In genomic region chr14:101588286-101588975, GRCh38 we compare ENCODE assay signal across 19 cellular contexts. TPM values are rescaled to one million over a fixed set of nuclear protein-coding genes. Genes with fewer than 3 reads are reported as not detected.
"Had no signal": no experiment of that assay in that cellular context is flagged by ENCODE, and none has a peak within 500 bp of the region (broad histone marks: within the 10 kb centered on the region; RNA-seq: fewer than 3 reads in every experiment).

No MANE protein-coding gene starts in this region.

- ATAC-seq: effector memory CD8-positive, alpha-beta T cell; mucosa of descending colon; sciatic nerve; stimulated activated naive B cell treated with anti-CD40 and anti-IgM and Interleukin-4, amounts not matched to agents 10 μg/mL and 1 μg/mL and 100 μg/mL, for 72 hours had no signal

- H3K4me3 Mint-ChIP-seq: activated T-helper 1 cell treated with anti-CD3 and anti-CD28 coated beads, Interleukin-12 subunit alpha, Interleukin-12 subunit beta, Interleukin-2, Interleukin-4 antibody, amounts not matched to agents 30 ng/mL and 10 ng/mL and 1 ng/mL, durations not matched to agents 14 hours and 24 hours and 36 hours; effector memory CD8-positive, alpha-beta T cell; naive B cell; neural crest cell; stimulated activated naive B cell treated with anti-CD40 and anti-IgM and Interleukin-4, amounts not matched to agents 10 μg/mL and 1 μg/mL and 100 μg/mL, for 72 hours had no signal

- H3K4me3 ChIP-seq: mucosa of descending colon, thoracic aorta, upper lobe of left lung had no signal

- H3K27me3 ChIP-seq: upper lobe of left lung had no signal

- H3K4me1 Mint-ChIP-seq: stimulated activated naive B cell treated with anti-CD40 and anti-IgM and Interleukin-4, amounts not matched to agents 10 μg/mL and 1 μg/mL and 100 μg/mL, for 72 hours had no signal

- H3K36me3 Mint-ChIP-seq: naive B cell; stimulated activated naive B cell treated with anti-CD40 and anti-IgM and Interleukin-4, amounts not matched to agents 10 μg/mL and 1 μg/mL and 100 μg/mL, for 72 hours had no signal

- H3K9ac ChIP-seq: parathyroid adenoma had no signal

- H3K9me3 Mint-ChIP-seq: activated T-helper 1 cell treated with anti-CD3 and anti-CD28 coated beads, Interleukin-12 subunit alpha, Interleukin-12 subunit beta, Interleukin-2, Interleukin-4 antibody, amounts not matched to agents 30 ng/mL and 10 ng/mL and 1 ng/mL, durations not matched to agents 14 hours and 24 hours and 36 hours; effector memory CD8-positive, alpha-beta T cell; naive B cell; stimulated activated naive B cell treated with anti-CD40 and anti-IgM and Interleukin-4, amounts not matched to agents 10 μg/mL and 1 μg/mL and 100 μg/mL, for 72 hours had no signal

- H3K4me1 ChIP-seq: parathyroid adenoma, upper lobe of left lung had no signal

- H3K9me3 ChIP-seq: mucosa of descending colon, thoracic aorta, upper lobe of left lung had no signal

- DNase-seq: activated CD4-positive, alpha-beta T cell treated with anti-CD3 and anti-CD28 coated beads for 1 hour; activated naive CD4-positive, alpha-beta T cell treated with Interleukin-2 at 50 U/mL for 16 hours; cerebellar nuclear complex; effector memory CD8-positive, alpha-beta T cell; foreskin fibroblast; kidney glomerular epithelial cell; mesenchymal stem cell; naive B cell; stimulated activated CD4-positive, alpha-beta T cell treated with anti-CD3 and anti-CD28 coated beads, Interleukin-4, amount 100 ng/mL, for 4 hours; stimulated activated naive B cell treated with anti-CD40 and anti-IgM and Interleukin-4, amounts not matched to agents 10 μg/mL and 1 μg/mL and 100 μg/mL, for 72 hours; upper lobe of left lung; WERI-Rb-1 had no signal

- H3K36me3 ChIP-seq: thoracic aorta, upper lobe of left lung, WERI-Rb-1 had no signal

- H3K27ac Mint-ChIP-seq: activated T-helper 1 cell treated with anti-CD3 and anti-CD28 coated beads, Interleukin-12 subunit alpha, Interleukin-12 subunit beta, Interleukin-2, Interleukin-4 antibody, amounts not matched to agents 30 ng/mL and 10 ng/mL and 1 ng/mL, durations not matched to agents 14 hours and 24 hours and 36 hours; effector memory CD8-positive, alpha-beta T cell; naive B cell; stimulated activated naive B cell treated with anti-CD40 and anti-IgM and Interleukin-4, amounts not matched to agents 10 μg/mL and 1 μg/mL and 100 μg/mL, for 72 hours had no signal

- H2AFZ ChIP-seq: parathyroid adenoma had no signal

- H3K27ac ChIP-seq: parathyroid adenoma, thoracic aorta, upper lobe of left lung, WERI-Rb-1 had no signal

RNA-seq across cellular contexts. Expression of gene DIO3, which starts 27.1 kb away (rescaled TPM):
- total RNA-seq: activated T-helper 1 cell treated with anti-CD3 and anti-CD28 coated beads, Interleukin-12 subunit alpha, Interleukin-12 subunit beta, Interleukin-2, Interleukin-4 antibody, amounts not matched to agents 30 ng/mL and 10 ng/mL and 1 ng/mL, durations not matched to agents 14 hours and 24 hours and 36 hours; T-helper 2 cell treated with Interferon-gamma antibody and Interleukin-4, amounts not matched to agents 100 ng/mL and 5 ng/mL, for 36 hours had no signal
